ENCODE assay signal across 17 cellular contexts in the genomic region with DNA sequence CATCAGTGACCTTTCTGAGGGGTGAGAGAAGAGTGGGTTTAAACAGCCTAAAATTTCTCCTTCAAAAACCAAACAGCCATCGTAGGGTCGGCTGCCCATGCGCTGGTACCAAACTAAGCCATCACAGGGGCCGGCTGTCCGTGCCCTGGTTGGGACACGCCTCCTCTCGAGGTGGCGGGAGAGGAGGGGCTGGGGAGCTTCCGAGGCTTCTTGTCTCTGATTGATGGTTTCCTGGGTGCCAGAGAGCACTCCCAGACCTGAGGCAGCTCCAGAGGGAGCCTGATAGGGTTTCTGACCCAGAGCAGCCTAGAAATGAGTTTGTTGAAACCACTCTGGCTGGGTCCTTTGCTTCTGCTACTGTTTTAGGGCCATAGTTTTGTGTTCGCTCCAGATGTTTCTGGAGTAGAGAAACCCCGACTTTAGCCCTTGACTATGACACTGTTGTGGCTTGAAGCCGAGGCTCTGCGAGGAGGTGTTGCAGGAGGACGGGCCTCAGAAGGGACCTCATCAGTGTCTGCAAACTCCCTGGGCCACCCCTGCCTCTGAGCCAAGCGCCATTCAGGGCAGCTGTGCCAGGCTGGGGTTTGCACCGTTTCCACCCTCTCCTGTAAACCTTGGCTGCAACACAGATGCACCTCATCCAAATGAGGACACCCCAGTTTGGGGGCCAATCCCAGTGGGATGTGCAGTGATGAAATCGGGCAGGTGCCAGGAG. TPM values are rescaled to one million over a fixed set of nuclear protein-coding genes. Genes with fewer than 3 reads are reported as not detected.
DNase-seq lines count a peak whose midpoint lies in the region; ATAC-seq and TF ChIP-seq lines count a peak whose summit lies in the region.
"Had no signal": no experiment of that assay in that cellular context is flagged by ENCODE, and none has a peak within 500 bp of the region (broad histone marks: within the 10 kb centered on the region; RNA-seq: fewer than 3 reads in every experiment).

No MANE protein-coding gene starts in this region.

- H3K79me1 ChIP-seq in mesendoderm (ENCODE audit: low read length): peaks cover 3% of the 10 kb centered on the region

- no peak for TF ChIP-seq CTCF in psoas muscle (IDR thresholded peaks at IDR 0.05)
- no peak for TF ChIP-seq CTCF in OCI-LY7 (conservative IDR thresholded peaks at IDR 0.05; ENCODE audit: low read length)

- H3K36me3 Mint-ChIP-seq in stimulated activated naive CD8-positive, alpha-beta T cell treated with anti-CD3 and anti-CD28 coated beads, Interleukin-15, Interleukin-2, amounts not matched to agents 100 ng/mL and 50 ng/mL, for 24 hours (ENCODE audit: low read depth): peaks cover 55% of the 10 kb centered on the region

- H3K9me2 ChIP-seq in OCI-LY7 (ENCODE audit: insufficient read depth, low read length): no peaks in the 10 kb centered on the region

- H3K27ac ChIP-seq in mesendoderm (ENCODE audit: low read depth, low read length) (no peak overlapping the region), psoas muscle (no peak overlapping the region), OCI-LY7 (ENCODE audit: low read depth, low read length, poor library complexity, severe bottlenecking) (no peak overlapping the region)
- H3K27ac ChIP-seq: GM23248 had no signal

- no peak overlapping the region for H2BK5ac ChIP-seq in mesendoderm (ENCODE audit: low read length)

- H2BK15ac ChIP-seq in mesendoderm (replicated peaks; ENCODE audit: low read depth): no peak overlapping the region

- no peaks in the 10 kb centered on the region for H3K27me3 ChIP-seq in mesendoderm (ENCODE audit: insufficient read depth, low read length, poor library complexity)
- H3K27me3 ChIP-seq in psoas muscle (ENCODE audit: insufficient read depth in 3 of 3, low read length in 2 of 3): no peaks in the 10 kb centered on the region

- H4K8ac ChIP-seq in mesendoderm (ENCODE audit: low read depth, low read length): no peak overlapping the region

- H3K4me3 Mint-ChIP-seq in stimulated activated naive CD8-positive, alpha-beta T cell treated with anti-CD3 and anti-CD28 coated beads, Interleukin-15, Interleukin-2, amounts not matched to agents 100 ng/mL and 50 ng/mL, for 24 hours: peak overlapping the region; percentile 37

- no peak overlapping the region for H2AFZ ChIP-seq in OCI-LY7 (ENCODE audit: low read length)
- H2AFZ ChIP-seq: GM23248 had no signal

- H3K36me3 ChIP-seq in mesendoderm (ENCODE audit: control insufficient read depth, insufficient read depth, low read length) (no peaks in the 10 kb centered on the region), psoas muscle (ENCODE audit: insufficient read depth in 1 of 2, low read depth in 1 of 2) (peaks cover 10 to 98% of the 10 kb centered on the region in 2 donors), OCI-LY7 (ENCODE audit: insufficient read depth, low read length) (peaks cover 69% of the 10 kb centered on the region)

- no peak overlapping the region for H3K56ac ChIP-seq in mesendoderm (ENCODE audit: low read length)

- CTCF ChIA-PET in OCI-LY7 (lab: Charles Lee; ENCODE audit: unreplicated experiment): no interaction called here

- intact Hi-C loops in psoas muscle (cut with DNase I) (no loop called here), OCI-LY7 (cut with micrococcal nuclease; ENCODE audit: unreplicated experiment) (no loop called here)

- H2BK120ac ChIP-seq in mesendoderm (ENCODE audit: low read depth, low read length): no peak overlapping the region

- no peak overlapping the region for H3K18ac ChIP-seq in mesendoderm (ENCODE audit: low read length)

- H3K4me2 ChIP-seq in mesendoderm (ENCODE audit: low read length) (no peak overlapping the region), OCI-LY7 (ENCODE audit: low read length) (no peak overlapping the region)

- no peaks in the 10 kb centered on the region for H3K9me3 Mint-ChIP-seq in stimulated activated naive CD8-positive, alpha-beta T cell treated with anti-CD3 and anti-CD28 coated beads, Interleukin-15, Interleukin-2, amounts not matched to agents 100 ng/mL and 50 ng/mL, for 24 hours

- no peak overlapping the region for H3K4ac ChIP-seq in mesendoderm (ENCODE audit: low read depth, low read length)

- H3K79me2 ChIP-seq in mesendoderm (ENCODE audit: control insufficient read depth, insufficient read depth, low read length) (no peaks in the 10 kb centered on the region), OCI-LY7 (ENCODE audit: insufficient read depth, low read depth, low read length) (peaks cover 2% of the 10 kb centered on the region; the same call in 1 of the 2 replicates)

- BruUV-seq in OCI-LY7 (replicated peaks; lab: Mats Ljungman, UMichigan): no TSS peak

- WGBS in mesendoderm (ENCODE audit: extremely low coverage, insufficient coverage, low lambda C conversion rate): no CpG with 5 or more reads among the region's 17 CpGs
- 72 to 87% (median 75%) methylated on average over 17 of the region's 17 CpGs for WGBS in psoas muscle, 3 donors

- H3K23ac ChIP-seq in mesendoderm (ENCODE audit: low read length): no peak overlapping the region

- peak overlapping the region; percentile 53 for H3K27ac Mint-ChIP-seq in stimulated activated naive CD8-positive, alpha-beta T cell treated with anti-CD3 and anti-CD28 coated beads, Interleukin-15, Interleukin-2, amounts not matched to agents 100 ng/mL and 50 ng/mL, for 24 hours

- POLR2A ChIA-PET in OCI-LY7 (lab: Charles Lee): no interaction called here

- H3K9ac ChIP-seq in mesendoderm (ENCODE audit: low read length): no peak overlapping the region
- H3K9ac ChIP-seq: GM23248 had no signal

- H3K4me1 ChIP-seq in mesendoderm (ENCODE audit: control insufficient read depth, low read depth, low read length) (peaks cover 1% of the 10 kb centered on the region), psoas muscle (peaks cover 17% of the 10 kb centered on the region), OCI-LY7 (ENCODE audit: insufficient read depth, low read length, poor library complexity, severe bottlenecking) (peaks cover 5% of the 10 kb centered on the region)

- H3K4me1 Mint-ChIP-seq in stimulated activated naive CD8-positive, alpha-beta T cell treated with anti-CD3 and anti-CD28 coated beads, Interleukin-15, Interleukin-2, amounts not matched to agents 100 ng/mL and 50 ng/mL, for 24 hours (ENCODE audit: low read depth): peaks cover 41% of the 10 kb centered on the region

- no peak overlapping the region for H3K4me3 ChIP-seq in mesendoderm (ENCODE audit: low read length)
- H3K4me3 ChIP-seq in psoas muscle: no peak overlapping the region
- H3K4me3 ChIP-seq in OCI-LY7 (ENCODE audit: low read depth, low read length, poor library complexity, severe bottlenecking): no peak overlapping the region
- H3K4me3 ChIP-seq: GM23248 had no signal

- H3K27me3 Mint-ChIP-seq in stimulated activated naive CD8-positive, alpha-beta T cell treated with anti-CD3 and anti-CD28 coated beads, Interleukin-15, Interleukin-2, amounts not matched to agents 100 ng/mL and 50 ng/mL, for 24 hours: no peaks in the 10 kb centered on the region

- peaks cover 13% of the 10 kb centered on the region for H4K20me1 ChIP-seq in OCI-LY7 (ENCODE audit: insufficient read depth, low read length)

- DNase-seq in stimulated activated naive CD8-positive, alpha-beta T cell treated with anti-CD3 and anti-CD28 coated beads, Interleukin-15, Interleukin-2, amounts not matched to agents 100 U/mL and 50 U/mL, for 24 hours: no peak
- DNase-seq in amniotic epithelial cell (ENCODE audit: low read depth): peak; percentile 43
- peak; percentile 68 for DNase-seq in mesendoderm
- DNase-seq in cerebellar nuclear complex (lab: John Stamatoyannopoulos, UW): no peak
- DNase-seq in psoas muscle: no peak
- DNase-seq in OCI-LY7 (ENCODE audit: low spot score): no peak
- DNase-seq: activated CD4-positive, alpha-beta T cell treated with anti-CD3 and anti-CD28 coated beads for 48 hours; COR-L47; glutamatergic neuron; GM23248; NCI-H1092 treated with DMSO at 0.1 percent for 48 hours; NCI-H524; right cardiac atrium; stimulated activated CD4-positive, alpha-beta T cell treated with anti-CD3 and anti-CD28 coated beads, Interleukin-15, amount 100 ng/mL, for 24 hours; trophoblast cell had no signal

- no peak overlapping the region for H2AK5ac ChIP-seq in mesendoderm (ENCODE audit: low read length)

- no peaks in the 10 kb centered on the region for H3K9me3 ChIP-seq in psoas muscle
- no peaks in the 10 kb centered on the region for H3K9me3 ChIP-seq in OCI-LY7 (ENCODE audit: low read length)

- ATAC-seq in stimulated activated naive CD8-positive, alpha-beta T cell treated with anti-CD3 and anti-CD28 coated beads, Interleukin-15, Interleukin-2, amounts not matched to agents 100 U/mL and 50 U/mL, for 24 hours: no peak
- ATAC-seq in psoas muscle (no peak), HG02571 (IDR thresholded peaks at IDR 0.05; ENCODE audit: unreplicated experiment) (no peak)
- ATAC-seq: right cardiac atrium had no signal

- H4K5ac ChIP-seq in mesendoderm (ENCODE audit: low read length): no peak overlapping the region

RNA-seq across cellular contexts. Expression of a gene that starts 6.2 kb away (rescaled TPM):
- polyA plus RNA-seq in mesendoderm (2013, experiment 1 of 2): 4.5 TPM
- 4.5 TPM for polyA plus RNA-seq in mesendoderm (2013, experiment 2 of 2)
- total RNA-seq in psoas muscle (10 to 100 TPM; 11.5 to 13.6 (median 11.7) TPM), OCI-LY7 (2022) (30.0 and 30.8 TPM in 2 replicates)
- polyA plus RNA-seq in psoas muscle: 10 to 100 TPM in 1 of 3 donors, 1 to 10 TPM in 2; 7.6 to 11.1 (median 9.9) TPM
- 27.4 and 31.0 TPM in 2 replicates for total RNA-seq in OCI-LY7 (2014; rRNA removed; shearing (Covaris generic))

RNA-seq across cellular contexts. Expression of a gene that starts 6.9 kb away (rescaled TPM):
- 0.91 TPM for polyA plus RNA-seq in mesendoderm (2013, experiment 1 of 2)
- polyA plus RNA-seq in mesendoderm (2013, experiment 2 of 2): 1.3 TPM
- total RNA-seq in psoas muscle: 1 to 10 TPM; 3.7 to 7.0 (median 5.6) TPM
- 10 to 100 TPM in 1 of 3 donors, 1 to 10 TPM in 2; 4.0 to 10.3 (median 5.2) TPM for polyA plus RNA-seq in psoas muscle
- total RNA-seq in OCI-LY7 (2014; rRNA removed; shearing (Covaris generic)): 2.0 and 3.1 TPM in 2 replicates
- total RNA-seq in OCI-LY7 (2022): 4.6 and 4.7 TPM in 2 replicates

RNA-seq across cellular contexts. Expression of a gene that starts 26.1 kb away (rescaled TPM):
- polyA plus RNA-seq in mesendoderm (2013, experiment 1 of 2): 4.6 TPM
- 4.8 TPM for polyA plus RNA-seq in mesendoderm (2013, experiment 2 of 2)
- total RNA-seq in psoas muscle: 1 to 10 TPM in 3 of 4 donors, under 1 TPM in 1; 0.56 to 1.8 (median 1.4) TPM
- polyA plus RNA-seq in psoas muscle: 1 to 10 TPM; 1.0 to 5.9 (median 1.3) TPM
- total RNA-seq in OCI-LY7 (2014; rRNA removed; shearing (Covaris generic)): 5.6 and 13.1 TPM in 2 replicates
- 6.7 and 7.2 TPM in 2 replicates for total RNA-seq in OCI-LY7 (2022)

RNA-seq across cellular contexts. Expression of a gene that starts 41.1 kb away (rescaled TPM):
- polyA plus RNA-seq in mesendoderm (2013, experiment 1 of 2): 30.2 TPM
- polyA plus RNA-seq in mesendoderm (2013, experiment 2 of 2): 31.3 TPM
- total RNA-seq in psoas muscle: 10 to 100 TPM; 23.0 to 33.5 (median 28.7) TPM
- 10 to 100 TPM; 31.5 to 47.8 (median 35.6) TPM for polyA plus RNA-seq in psoas muscle
- total RNA-seq in OCI-LY7 (2014; rRNA removed; shearing (Covaris generic)): 88.4 and 98.6 TPM in 2 replicates
- 129 and 130 TPM in 2 replicates for total RNA-seq in OCI-LY7 (2022)

Comparison
In these comparisons a context has a peak if more than half of its experiments do, and no peak if none do; other contexts are left out.
1. DNase-seq: peak in amniotic epithelial cell (single experiment) and mesendoderm (single experiment); none in stimulated activated naive CD8-positive, alpha-beta T cell treated with anti-CD3 and anti-CD28 coated beads, Interleukin-15, Interleukin-2, amounts not matched to agents 100 U/mL and 50 U/mL, for 24 hours (single experiment), cerebellar nuclear complex (0 of 2), psoas muscle (0 of 2) and OCI-LY7 (single experiment).